Comparison of ENCODE assay signal across 11 cellular contexts in the genomic region with DNA sequence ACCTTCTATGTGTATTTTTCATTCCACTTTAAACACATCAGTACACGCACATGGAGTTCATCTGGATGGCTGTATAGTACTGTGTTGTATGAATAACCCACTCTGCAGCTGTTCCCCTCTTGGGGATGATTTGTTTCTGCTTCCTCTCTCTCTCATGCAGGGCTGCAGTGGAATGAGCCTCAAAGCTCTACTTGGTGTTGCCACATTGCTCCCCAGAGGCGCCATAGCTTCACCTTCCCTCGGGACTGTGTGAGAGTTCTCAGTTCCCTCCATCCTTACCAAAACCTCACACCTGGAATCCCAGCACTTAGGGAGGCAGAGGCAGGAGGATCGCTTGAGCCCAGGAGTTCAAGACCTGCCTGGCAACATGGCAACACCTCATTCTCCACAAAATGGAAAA. TPM values are rescaled to one million over a fixed set of nuclear protein-coding genes. Genes with fewer than 3 reads are reported as not detected.
DNase-seq lines count a peak whose midpoint lies in the region; ATAC-seq and TF ChIP-seq lines count a peak whose summit lies in the region.
"Had no signal": no experiment of that assay in that cellular context is flagged by ENCODE, and none has a peak within 500 bp of the region (broad histone marks: within the 10 kb centered on the region; RNA-seq: fewer than 3 reads in every experiment).

No MANE protein-coding gene starts in this region.

- no peaks in the 10 kb centered on the region for H3K9me3 Mint-ChIP-seq in activated CD4-positive, alpha-beta T cell treated with anti-CD3 and anti-CD28 coated beads for 36 hours (ENCODE audit: low read depth)
- no peaks in the 10 kb centered on the region for H3K9me3 Mint-ChIP-seq in activated CD4-positive, alpha-beta T cell treated with anti-CD3 and anti-CD28 coated beads, Interleukin-2, amount 10 ng/mL, durations not matched to agents 7 days and 5 days
- no peaks in the 10 kb centered on the region for H3K9me3 Mint-ChIP-seq in GM23338
- H3K9me3 Mint-ChIP-seq in nephron progenitor cell = no peaks in the 10 kb centered on the region
- H3K9me3 Mint-ChIP-seq in activated CD4-positive, alpha-beta memory T cell treated with anti-CD3 and anti-CD28 coated beads, Interleukin-2, amount 10 ng/mL, durations not matched to agents 7 days and 5 days = no peaks in the 10 kb centered on the region

- H3K9me3 ChIP-seq in Karpas-422 (ENCODE audit: low read length) = no peaks in the 10 kb centered on the region

- intact Hi-C loops in activated CD4-positive, alpha-beta T cell treated with anti-CD3 and anti-CD28 coated beads for 36 hours (cut with DNase I, micrococcal nuclease) = loop anchor here in 1 of 2 experiments (1.0 kb wide), 1 partner anchor 10 kb away; no protein-coding TSS in a partner anchor

- H3K36me3 ChIP-seq in GM23338 (ENCODE audit: insufficient read depth) = peaks cover 5% of the 10 kb centered on the region; the same call in 1 of the 2 replicates
- no peaks in the 10 kb centered on the region for H3K36me3 ChIP-seq in Karpas-422 (ENCODE audit: insufficient read depth, low read length)

- no peak overlapping the region for H3K27ac Mint-ChIP-seq in activated CD4-positive, alpha-beta T cell treated with anti-CD3 and anti-CD28 coated beads for 36 hours
- H3K27ac Mint-ChIP-seq in activated CD4-positive, alpha-beta T cell treated with anti-CD3 and anti-CD28 coated beads, Interleukin-2, amount 10 ng/mL, durations not matched to agents 7 days and 5 days = no peak overlapping the region
- peak overlapping the region; percentile 34 for H3K27ac Mint-ChIP-seq in GM23338
- peak overlapping the region; percentile 18 for H3K27ac Mint-ChIP-seq in nephron progenitor cell
- H3K27ac Mint-ChIP-seq in activated CD4-positive, alpha-beta memory T cell treated with anti-CD3 and anti-CD28 coated beads, Interleukin-2, amount 10 ng/mL, durations not matched to agents 7 days and 5 days = no peak overlapping the region

- POLR2A ChIA-PET in activated CD4-positive, alpha-beta T cell treated with anti-CD3 and anti-CD28 coated beads for 36 hours (lab: Charles Lee) = no interaction called here
- POLR2A ChIA-PET in activated CD4-positive, alpha-beta T cell treated with anti-CD3 and anti-CD28 coated beads, Interleukin-2, amount 10 ng/mL, durations not matched to agents 7 days and 5 days (lab: Charles Lee) = no interaction called here
- POLR2A ChIA-PET in activated CD4-positive, alpha-beta memory T cell treated with anti-CD3 and anti-CD28 coated beads, Interleukin-2, amount 10 ng/mL, durations not matched to agents 7 days and 5 days (lab: Charles Lee) = interaction anchor here (3.7 kb wide), 1 partner anchor 17 kb away, joined by 17 read pairs; no protein-coding TSS in a partner anchor

- H3K4me2 ChIP-seq in GM23338 = no peak overlapping the region
- H3K4me2 ChIP-seq in Karpas-422 (ENCODE audit: low read depth, low read length, poor library complexity, severe bottlenecking) = peak overlapping the region; percentile 77
- H3K4me2 ChIP-seq: hepatocyte had no signal

- H4K20me1 ChIP-seq in GM23338 (replicated peaks; ENCODE audit: insufficient read depth) (no peaks in the 10 kb centered on the region), Karpas-422 (ENCODE audit: insufficient read depth, low read depth, low read length) (no peaks in the 10 kb centered on the region)

- H3K4me1 ChIP-seq in GM23338 (ENCODE audit: insufficient read depth) (peaks cover 7% of the 10 kb centered on the region; the same call in 1 of the 2 replicates), Karpas-422 (ENCODE audit: low read length) (peaks cover 82% of the 10 kb centered on the region)

- ATAC-seq in activated CD4-positive, alpha-beta T cell treated with anti-CD3 and anti-CD28 coated beads for 36 hours = peak; percentile 43
- peak; percentile 83 for ATAC-seq in GM23338
- ATAC-seq: HCT116 had no signal

- H3K79me2 ChIP-seq in GM23338 (replicated peaks; ENCODE audit: insufficient read depth) (0 out of 2 replicates have a peak, but pooled peaks cover 5% of the 10 kb centered on the region), Karpas-422 (ENCODE audit: low read length) (peaks cover 11% of the 10 kb centered on the region; the same call in 1 of the 2 replicates)
- H3K79me2 ChIP-seq: hepatocyte had no signal

- no peak overlapping the region for H3K27ac ChIP-seq in GM23338 (ENCODE audit: low read depth)
- peak overlapping the region; percentile 95 for H3K27ac ChIP-seq in Karpas-422 (ENCODE audit: low read length)
- H3K27ac ChIP-seq: hepatocyte had no signal

- TF ChIP-seq CTCF in GM23338 (conservative IDR thresholded peaks at IDR 0.05; ENCODE audit: low read depth in 2 of 2) (peak in 1 of 2 experiments; percentile 20; a peak in 2 of 4 replicates), nephron progenitor cell (IDR thresholded peaks at IDR 0.05) (no peak)

- H3K4me3 ChIP-seq in GM23338 (no peak overlapping the region), Karpas-422 (ENCODE audit: low read length) (peak overlapping the region; percentile 53)
- H3K4me3 ChIP-seq: hepatocyte had no signal

- H3K9ac ChIP-seq in Karpas-422 (ENCODE audit: low read length) = peak overlapping the region; percentile 56

- no peaks in the 10 kb centered on the region for H3K9me2 ChIP-seq in GM23338 (ENCODE audit: insufficient read depth)
- H3K9me2 ChIP-seq in Karpas-422 (replicated peaks; ENCODE audit: insufficient read depth, low read length) = no peaks in the 10 kb centered on the region

- peaks cover 45% of the 10 kb centered on the region for H3K36me3 Mint-ChIP-seq in activated CD4-positive, alpha-beta T cell treated with anti-CD3 and anti-CD28 coated beads for 36 hours (ENCODE audit: low read depth)
- peaks cover 67% of the 10 kb centered on the region for H3K36me3 Mint-ChIP-seq in activated CD4-positive, alpha-beta T cell treated with anti-CD3 and anti-CD28 coated beads, Interleukin-2, amount 10 ng/mL, durations not matched to agents 7 days and 5 days (ENCODE audit: low read depth)
- H3K36me3 Mint-ChIP-seq in GM23338 (ENCODE audit: low read depth) (peaks cover 4% of the 10 kb centered on the region; the same call in 2 of the 3 replicates), nephron progenitor cell (ENCODE audit: low read depth) (peaks cover 34% of the 10 kb centered on the region)
- H3K36me3 Mint-ChIP-seq in activated CD4-positive, alpha-beta memory T cell treated with anti-CD3 and anti-CD28 coated beads, Interleukin-2, amount 10 ng/mL, durations not matched to agents 7 days and 5 days (ENCODE audit: low read depth) = peaks cover 53% of the 10 kb centered on the region

- H3K27me3 ChIP-seq in GM23338 (ENCODE audit: insufficient read depth) (no peaks in the 10 kb centered on the region), Karpas-422 (ENCODE audit: low read length) (no peaks in the 10 kb centered on the region)
- H3K27me3 ChIP-seq: hepatocyte had no signal

- peaks cover 80% of the 10 kb centered on the region for H3K4me1 Mint-ChIP-seq in activated CD4-positive, alpha-beta T cell treated with anti-CD3 and anti-CD28 coated beads for 36 hours
- H3K4me1 Mint-ChIP-seq in activated CD4-positive, alpha-beta T cell treated with anti-CD3 and anti-CD28 coated beads, Interleukin-2, amount 10 ng/mL, durations not matched to agents 7 days and 5 days = peaks cover 54% of the 10 kb centered on the region
- H3K4me1 Mint-ChIP-seq in GM23338 = peaks cover 15% of the 10 kb centered on the region
- peaks cover 42% of the 10 kb centered on the region for H3K4me1 Mint-ChIP-seq in nephron progenitor cell
- H3K4me1 Mint-ChIP-seq in activated CD4-positive, alpha-beta memory T cell treated with anti-CD3 and anti-CD28 coated beads, Interleukin-2, amount 10 ng/mL, durations not matched to agents 7 days and 5 days = peaks cover 45% of the 10 kb centered on the region

- no peak overlapping the region for H3K4me3 Mint-ChIP-seq in activated CD4-positive, alpha-beta T cell treated with anti-CD3 and anti-CD28 coated beads for 36 hours
- H3K4me3 Mint-ChIP-seq in activated CD4-positive, alpha-beta T cell treated with anti-CD3 and anti-CD28 coated beads, Interleukin-2, amount 10 ng/mL, durations not matched to agents 7 days and 5 days = no peak overlapping the region
- no peak overlapping the region for H3K4me3 Mint-ChIP-seq in GM23338
- H3K4me3 Mint-ChIP-seq in nephron progenitor cell = no peak overlapping the region
- H3K4me3 Mint-ChIP-seq in activated CD4-positive, alpha-beta memory T cell treated with anti-CD3 and anti-CD28 coated beads, Interleukin-2, amount 10 ng/mL, durations not matched to agents 7 days and 5 days = no peak overlapping the region

- no peak for DNase-seq in activated CD4-positive, alpha-beta T cell treated with anti-CD3 and anti-CD28 coated beads for 36 hours
- no peak for DNase-seq in activated CD4-positive, alpha-beta T cell treated with anti-CD3 and anti-CD28 coated beads, Interleukin-2, amount 10 ng/mL, durations not matched to agents 7 days and 5 days
- DNase-seq in GM23338 (ENCODE audit: low spot score) (peak; percentile 40), Karpas-422 (peak; percentile 93), nephron progenitor cell (no peak), T-helper 9 cell (no peak), AG20443 (ENCODE audit: low spot score) (no peak)
- DNase-seq in activated CD4-positive, alpha-beta memory T cell treated with anti-CD3 and anti-CD28 coated beads, Interleukin-2, amount 10 ng/mL, durations not matched to agents 7 days and 5 days = no peak
- DNase-seq: activated effector memory CD4-positive, alpha-beta T cell treated with anti-CD3 and anti-CD28 coated beads, Interleukin-2, amount 50 U/mL, for 16 hours had no signal

- H2AFZ ChIP-seq in GM23338 (no peak overlapping the region), Karpas-422 (ENCODE audit: low read length) (no peak overlapping the region)
- H2AFZ ChIP-seq: hepatocyte had no signal

- no peaks in the 10 kb centered on the region for H3F3A ChIP-seq in GM23338 (replicated peaks; ENCODE audit: low read depth)

- H3K27me3 Mint-ChIP-seq in activated CD4-positive, alpha-beta T cell treated with anti-CD3 and anti-CD28 coated beads for 36 hours = no peaks in the 10 kb centered on the region
- no peaks in the 10 kb centered on the region for H3K27me3 Mint-ChIP-seq in activated CD4-positive, alpha-beta T cell treated with anti-CD3 and anti-CD28 coated beads, Interleukin-2, amount 10 ng/mL, durations not matched to agents 7 days and 5 days
- H3K27me3 Mint-ChIP-seq in GM23338 (ENCODE audit: insufficient read depth, low read depth, poor library complexity) (peaks cover 3% of the 10 kb centered on the region), nephron progenitor cell (ENCODE audit: low read depth, poor library complexity) (no peaks in the 10 kb centered on the region)
- no peaks in the 10 kb centered on the region for H3K27me3 Mint-ChIP-seq in activated CD4-positive, alpha-beta memory T cell treated with anti-CD3 and anti-CD28 coated beads, Interleukin-2, amount 10 ng/mL, durations not matched to agents 7 days and 5 days

- CTCF ChIA-PET in activated CD4-positive, alpha-beta T cell treated with anti-CD3 and anti-CD28 coated beads for 36 hours (lab: Charles Lee) = interaction anchor here (0.5 to 2.1 kb wide), 4 partner anchors 8 to 280 kb away, joined by 3 to 8 read pairs (median 4); no protein-coding TSS in a partner anchor
- CTCF ChIA-PET in activated CD4-positive, alpha-beta T cell treated with anti-CD3 and anti-CD28 coated beads, Interleukin-2, amount 10 ng/mL, durations not matched to agents 7 days and 5 days (lab: Charles Lee) = interaction anchor here (0.6 to 1.5 kb wide), 4 partner anchors 13 to 159 kb away, joined by 3 to 6 read pairs (median 4); no protein-coding TSS in a partner anchor
- CTCF ChIA-PET in activated CD4-positive, alpha-beta memory T cell treated with anti-CD3 and anti-CD28 coated beads, Interleukin-2, amount 10 ng/mL, durations not matched to agents 7 days and 5 days (lab: Charles Lee) = interaction anchor here (1.5 kb wide), 1 partner anchor 16 kb away, joined by 4 read pairs; no protein-coding TSS in a partner anchor

RNA-seq across cellular contexts. Expression of gene GPR183, which starts 28.4 kb away (rescaled TPM):
- total RNA-seq in activated CD4-positive, alpha-beta T cell treated with anti-CD3 and anti-CD28 coated beads for 36 hours = 10 to 100 TPM; 50.3 to 51.9 TPM
- 10 to 100 TPM; 41.4 to 45.1 TPM for total RNA-seq in activated CD4-positive, alpha-beta T cell treated with anti-CD3 and anti-CD28 coated beads, Interleukin-2, amount 10 ng/mL, durations not matched to agents 7 days and 5 days
- total RNA-seq in GM23338 (2014; rRNA removed; shearing (Covaris generic)) = not detected in 2 replicates
- polyA plus RNA-seq in GM23338 (2016; fragmentation: Nextera tagmentation; extraction: Ambion mirVana) = 0.78 and 0.92 TPM in 2 replicates
- 0.11 TPM in 1 of 2 replicates, not detected in the other for total RNA-seq in Karpas-422 (2014; rRNA removed; shearing (Covaris generic); ENCODE audit: low replicate concordance)
- total RNA-seq in activated CD4-positive, alpha-beta memory T cell treated with anti-CD3 and anti-CD28 coated beads, Interleukin-2, amount 10 ng/mL, durations not matched to agents 7 days and 5 days = 10 to 100 TPM; 43.7 to 46.2 TPM

Comparison
In these comparisons a context has a peak if more than half of its experiments do, and no peak if none do; other contexts are left out.
1. DNase-seq: peak in GM23338 (single experiment) and Karpas-422 (single experiment); none in activated CD4-positive, alpha-beta T cell treated with anti-CD3 and anti-CD28 coated beads for 36 hours (single experiment), activated CD4-positive, alpha-beta T cell treated with anti-CD3 and anti-CD28 coated beads, Interleukin-2, amount 10 ng/mL, durations not matched to agents 7 days and 5 days (single experiment), nephron progenitor cell (single experiment), T-helper 9 cell (single experiment), AG20443 (single experiment) and activated CD4-positive, alpha-beta memory T cell treated with anti-CD3 and anti-CD28 coated beads, Interleukin-2, amount 10 ng/mL, durations not matched to agents 7 days and 5 days (single experiment).
2. H3K27ac Mint-ChIP-seq: peak in GM23338 (single experiment) and nephron progenitor cell (single experiment); none in activated CD4-positive, alpha-beta T cell treated with anti-CD3 and anti-CD28 coated beads for 36 hours (single experiment), activated CD4-positive, alpha-beta T cell treated with anti-CD3 and anti-CD28 coated beads, Interleukin-2, amount 10 ng/mL, durations not matched to agents 7 days and 5 days (single experiment) and activated CD4-positive, alpha-beta memory T cell treated with anti-CD3 and anti-CD28 coated beads, Interleukin-2, amount 10 ng/mL, durations not matched to agents 7 days and 5 days (single experiment).
3. RNA of gene GPR183, which starts 28.4 kb away (total RNA-seq): 50.3 to 51.9 TPM in activated CD4-positive, alpha-beta T cell treated with anti-CD3 and anti-CD28 coated beads for 36 hours, 43.7 to 46.2 TPM in activated CD4-positive, alpha-beta memory T cell treated with anti-CD3 and anti-CD28 coated beads, Interleukin-2, amount 10 ng/mL, durations not matched to agents 7 days and 5 days and 41.4 to 45.1 TPM in activated CD4-positive, alpha-beta T cell treated with anti-CD3 and anti-CD28 coated beads, Interleukin-2, amount 10 ng/mL, durations not matched to agents 7 days and 5 days; 0.11 TPM in Karpas-422 and not detected in GM23338; every median in the first group is over 10 times any median in the second.